ENCODE assay signal across 8 cellular contexts in the genomic region with DNA sequence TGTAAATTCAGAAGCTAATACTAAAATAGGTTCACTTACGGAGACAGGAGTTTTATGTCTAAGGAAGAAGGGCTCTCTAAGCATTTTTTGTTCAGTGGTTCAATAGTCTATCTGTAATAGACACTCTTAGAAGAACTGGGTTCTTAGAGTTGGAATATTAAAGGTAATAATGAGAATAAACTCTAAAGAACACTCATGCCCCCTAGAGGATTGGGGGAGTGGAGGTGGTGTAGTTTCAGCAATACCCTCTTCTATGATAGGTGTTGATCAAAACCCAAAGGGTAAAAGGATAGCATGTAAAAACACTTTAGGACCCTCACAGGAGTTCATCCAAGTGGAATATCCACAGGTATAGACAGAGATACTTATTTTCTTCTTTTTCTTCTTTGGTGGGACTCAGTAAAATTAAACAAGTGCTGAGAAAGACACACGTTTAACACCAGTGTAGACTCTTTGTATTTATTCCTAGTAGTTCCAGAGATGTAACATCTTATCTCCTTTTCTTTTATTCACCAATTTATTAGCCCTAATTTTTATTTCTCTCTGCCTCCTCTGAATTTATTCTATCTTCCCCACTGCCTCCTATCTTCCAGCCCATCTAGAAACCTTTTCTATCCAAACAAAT. TPM values are rescaled to one million over a fixed set of nuclear protein-coding genes. Genes with fewer than 3 reads are reported as not detected.
DNase-seq lines count a peak whose midpoint lies in the region; ATAC-seq lines count a peak whose summit lies in the region.

No MANE protein-coding gene starts in this region.

- H3K27me3 ChIP-seq in HAP-1 (ENCODE audit: low read depth) (no peaks in the 10 kb centered on the region), right cardiac atrium (ENCODE audit: control insufficient read depth, insufficient read depth) (no peaks in the 10 kb centered on the region)

- intact Hi-C loops in activated CD4-positive, alpha-beta memory T cell treated with anti-CD3 and anti-CD28 coated beads for 36 hours (cut with micrococcal nuclease), result loop anchor here (1.0 to 10.0 kb wide), 5 partner anchors 70 to 474 kb away; no protein-coding TSS in a partner anchor
- intact Hi-C loops in right cardiac atrium (cut with DNase I), result loop anchor here (2.0 to 10.0 kb wide), 5 partner anchors 104 to 177 kb away; no protein-coding TSS in a partner anchor

- DNase-seq in activated CD4-positive, alpha-beta memory T cell treated with anti-CD3 and anti-CD28 coated beads for 36 hours, result peak; percentile 19
- no peak for DNase-seq in activated CD4-positive, alpha-beta memory T cell treated with anti-CD3 and anti-CD28 coated beads, Interleukin-2, amount 10 ng/mL, durations not matched to agents 7 days and 5 days
- DNase-seq in HAP-1 (ENCODE audit: low spot score in 2 of 2) (peak; percentile 58 to 72), NCI-H2171 treated with DMSO at 0.1 percent for 48 hours (lab: John Stamatoyannopoulos, UW) (peak; percentile 29), right cardiac atrium (no peak), activated gamma-delta T cell (lab: John Stamatoyannopoulos, UW) (no peak)
- DNase-seq in activated naive CD4-positive, alpha-beta T cell treated with anti-CD3 and anti-CD28 coated beads, Interleukin-2, amount 50 U/mL, for 16 hours, result peak; percentile 20
- peak; percentile 6 for DNase-seq in stimulated activated CD4-positive, alpha-beta T cell treated with anti-CD3 and anti-CD28 coated beads, Interleukin-4, amount 100 ng/mL, for 1 hour

- H3K4me1 ChIP-seq in HAP-1, result no peaks in the 10 kb centered on the region
- no peaks in the 10 kb centered on the region for H3K4me1 ChIP-seq in right cardiac atrium (ENCODE audit: control insufficient read depth, insufficient read depth, low read length)

- CTCF ChIA-PET in activated CD4-positive, alpha-beta memory T cell treated with anti-CD3 and anti-CD28 coated beads for 36 hours (lab: Charles Lee), result interaction anchor here (0.7 to 4.0 kb wide), 10 partner anchors 135 to 235 kb away, joined by 3 to 31 read pairs (median 4); no protein-coding TSS in a partner anchor
- CTCF ChIA-PET in activated CD4-positive, alpha-beta memory T cell treated with anti-CD3 and anti-CD28 coated beads, Interleukin-2, amount 10 ng/mL, durations not matched to agents 7 days and 5 days (lab: Charles Lee), result interaction anchor here (1.0 to 1.2 kb wide), 3 partner anchors 176 to 235 kb away, joined by 3 to 6 read pairs (median 3); no protein-coding TSS in a partner anchor

- H3K36me3 Mint-ChIP-seq in activated CD4-positive, alpha-beta memory T cell treated with anti-CD3 and anti-CD28 coated beads for 36 hours, result no peaks in the 10 kb centered on the region
- H3K36me3 Mint-ChIP-seq in activated CD4-positive, alpha-beta memory T cell treated with anti-CD3 and anti-CD28 coated beads, Interleukin-2, amount 10 ng/mL, durations not matched to agents 7 days and 5 days (ENCODE audit: low read depth), result no peaks in the 10 kb centered on the region

- no peak overlapping the region for H3K4me3 Mint-ChIP-seq in activated CD4-positive, alpha-beta memory T cell treated with anti-CD3 and anti-CD28 coated beads for 36 hours
- no peak overlapping the region for H3K4me3 Mint-ChIP-seq in activated CD4-positive, alpha-beta memory T cell treated with anti-CD3 and anti-CD28 coated beads, Interleukin-2, amount 10 ng/mL, durations not matched to agents 7 days and 5 days

- peaks cover 21% of the 10 kb centered on the region for H3K36me3 ChIP-seq in HAP-1 (replicated peaks)

- no peaks in the 10 kb centered on the region for H3K4me1 Mint-ChIP-seq in activated CD4-positive, alpha-beta memory T cell treated with anti-CD3 and anti-CD28 coated beads for 36 hours (ENCODE audit: low read depth)
- H3K4me1 Mint-ChIP-seq in activated CD4-positive, alpha-beta memory T cell treated with anti-CD3 and anti-CD28 coated beads, Interleukin-2, amount 10 ng/mL, durations not matched to agents 7 days and 5 days, result no peaks in the 10 kb centered on the region

- no peaks in the 10 kb centered on the region for H3K27me3 Mint-ChIP-seq in activated CD4-positive, alpha-beta memory T cell treated with anti-CD3 and anti-CD28 coated beads for 36 hours
- no peaks in the 10 kb centered on the region for H3K27me3 Mint-ChIP-seq in activated CD4-positive, alpha-beta memory T cell treated with anti-CD3 and anti-CD28 coated beads, Interleukin-2, amount 10 ng/mL, durations not matched to agents 7 days and 5 days

- WGBS in right cardiac atrium, result 77% methylated on average over 2 of the region's 2 CpGs

- peak; percentile 68 to 79 for ATAC-seq in right cardiac atrium

- H3K27ac Mint-ChIP-seq in activated CD4-positive, alpha-beta memory T cell treated with anti-CD3 and anti-CD28 coated beads for 36 hours, result no peak overlapping the region
- H3K27ac Mint-ChIP-seq in activated CD4-positive, alpha-beta memory T cell treated with anti-CD3 and anti-CD28 coated beads, Interleukin-2, amount 10 ng/mL, durations not matched to agents 7 days and 5 days, result no peak overlapping the region

- POLR2A ChIA-PET in activated CD4-positive, alpha-beta memory T cell treated with anti-CD3 and anti-CD28 coated beads for 36 hours (lab: Charles Lee), result no interaction called here
- POLR2A ChIA-PET in activated CD4-positive, alpha-beta memory T cell treated with anti-CD3 and anti-CD28 coated beads, Interleukin-2, amount 10 ng/mL, durations not matched to agents 7 days and 5 days (lab: Charles Lee), result no interaction called here

- H3K9me3 ChIP-seq in HAP-1 (no peaks in the 10 kb centered on the region), right cardiac atrium (ENCODE audit: control insufficient read depth, low read length) (no peaks in the 10 kb centered on the region)

- H3K4me3 ChIP-seq in HAP-1 (no peak overlapping the region), right cardiac atrium (ENCODE audit: low read length) (no peak overlapping the region)

- no peaks in the 10 kb centered on the region for H3K9me3 Mint-ChIP-seq in activated CD4-positive, alpha-beta memory T cell treated with anti-CD3 and anti-CD28 coated beads for 36 hours
- no peaks in the 10 kb centered on the region for H3K9me3 Mint-ChIP-seq in activated CD4-positive, alpha-beta memory T cell treated with anti-CD3 and anti-CD28 coated beads, Interleukin-2, amount 10 ng/mL, durations not matched to agents 7 days and 5 days

- no peak overlapping the region for H3K27ac ChIP-seq in right cardiac atrium (ENCODE audit: low read length)

- in situ Hi-C loops in HAP-1 (cut with MboI; ENCODE audit: low sequenced_read_pairs), result loop anchor here (5.0 to 25.0 kb wide), 2 partner anchors 177 to 482 kb away; no protein-coding TSS in a partner anchor

RNA-seq across cellular contexts. Expression of a gene that starts 25.7 kb away (rescaled TPM):
- total RNA-seq in activated CD4-positive, alpha-beta memory T cell treated with anti-CD3 and anti-CD28 coated beads for 36 hours, result 10 to 100 TPM; 32.0 to 36.1 TPM
- 10 to 100 TPM; 20.8 to 21.7 TPM for total RNA-seq in activated CD4-positive, alpha-beta memory T cell treated with anti-CD3 and anti-CD28 coated beads, Interleukin-2, amount 10 ng/mL, durations not matched to agents 7 days and 5 days
- under 1 TPM in 2 of 4 donors, not detected in 2; 0.41 to 0.54 TPM for total RNA-seq in right cardiac atrium
- 0.20 TPM for polyA plus RNA-seq in right cardiac atrium

Comparison
In these comparisons a context has a peak if more than half of its experiments do, and no peak if none do; other contexts are left out.
1. DNase-seq: peak in activated CD4-positive, alpha-beta memory T cell treated with anti-CD3 and anti-CD28 coated beads for 36 hours (single experiment), HAP-1 (2 of 2), NCI-H2171 treated with DMSO at 0.1 percent for 48 hours (single experiment), activated naive CD4-positive, alpha-beta T cell treated with anti-CD3 and anti-CD28 coated beads, Interleukin-2, amount 50 U/mL, for 16 hours (single experiment) and stimulated activated CD4-positive, alpha-beta T cell treated with anti-CD3 and anti-CD28 coated beads, Interleukin-4, amount 100 ng/mL, for 1 hour (single experiment); none in activated CD4-positive, alpha-beta memory T cell treated with anti-CD3 and anti-CD28 coated beads, Interleukin-2, amount 10 ng/mL, durations not matched to agents 7 days and 5 days (single experiment), right cardiac atrium (0 of 3) and activated gamma-delta T cell (single experiment).
2. RNA of a gene that starts 25.7 kb away (total RNA-seq): 32.0 to 36.1 TPM in activated CD4-positive, alpha-beta memory T cell treated with anti-CD3 and anti-CD28 coated beads for 36 hours and 20.8 to 21.7 TPM in activated CD4-positive, alpha-beta memory T cell treated with anti-CD3 and anti-CD28 coated beads, Interleukin-2, amount 10 ng/mL, durations not matched to agents 7 days and 5 days; 0.41 to 0.54 TPM in right cardiac atrium; every median in the first group is over 10 times any median in the second.